22 cellular contexts compared by ENCODE assay signal in genomic region chr2:126956773-126957172, GRCh38. TPM values are rescaled to one million over a fixed set of nuclear protein-coding genes. Genes with fewer than 3 reads are reported as not detected.
"Had no signal": no experiment of that assay in that cellular context is flagged by ENCODE, and none has a peak within 500 bp of the region (broad histone marks: within the 10 kb centered on the region; RNA-seq: fewer than 3 reads in every experiment).

No MANE protein-coding gene starts in this region.

RNA-seq across cellular contexts. Expression of gene TEX51, which starts 58.1 kb away (rescaled TPM):
- total RNA-seq: chondrocyte, colonic mucosa, dermis microvascular lymphatic vessel endothelial cell, endodermal cell, esophagus mucosa, esophagus squamous epithelium, gastrocnemius medialis, glomerular endothelial cell, heart right ventricle, kidney epithelial cell, left cardiac atrium, left lung, left ventricle myocardium superior, lower leg skin, lower lobe of right lung, lung microvascular endothelial cell, mesenteric fat pad, mesothelial cell of epicardium, mucosa of descending colon, myocyte had no signal
- polyA plus RNA-seq: heart right ventricle, immature natural killer cell, keratinocyte had no signal
